In genomic region chr6:4974962-4975361, GRCh38 we compare ENCODE assay signal across 21 cellular contexts. TPM values are rescaled to one million over a fixed set of nuclear protein-coding genes. Genes with fewer than 3 reads are reported as not detected.
DNase-seq lines count a peak whose midpoint lies in the region; ATAC-seq and TF ChIP-seq lines count a peak whose summit lies in the region.
"Had no signal": no experiment of that assay in that cellular context is flagged by ENCODE, and none has a peak within 500 bp of the region (broad histone marks: within the 10 kb centered on the region; RNA-seq: fewer than 3 reads in every experiment).

No MANE protein-coding gene starts in this region.

- no peak for TF ChIP-seq RAD21 in SK-N-SH (IDR thresholded peaks at IDR 0.05; ENCODE audit: low read length)

- TF ChIP-seq EP300 in SK-N-SH (IDR thresholded peaks at IDR 0.05; ENCODE audit: borderline replicate concordance in 1 of 2, low read depth in 1 of 2, low read length in 1 of 2): no peak
- TF ChIP-seq EP300 in sigmoid colon (IDR thresholded peaks at IDR 0.05): no peak

- peaks cover 12% of the 10 kb centered on the region for H3K36me3 Mint-ChIP-seq in nephron (ENCODE audit: low read depth)
- H3K36me3 Mint-ChIP-seq: CD8-positive, alpha-beta T cell had no signal

- H3K36me3 ChIP-seq in SK-N-SH (replicated peaks in 1 of 2; ENCODE audit: control insufficient read depth in 1 of 2, insufficient read depth in 2 of 2, low read length in 1 of 2): no peaks in the 10 kb centered on the region
- no peaks in the 10 kb centered on the region for H3K36me3 ChIP-seq in sigmoid colon
- H3K36me3 ChIP-seq in H7 (replicated peaks; ENCODE audit: control insufficient read depth, insufficient read depth, low read length): no peaks in the 10 kb centered on the region
- H3K36me3 ChIP-seq in adrenal gland (replicated peaks in 1 of 2): no peaks in the 10 kb centered on the region
- H3K36me3 ChIP-seq: MG63 had no signal

- peaks cover 6% of the 10 kb centered on the region; the same call in 1 of the 2 replicates for H3K9me3 ChIP-seq in SK-N-SH
- peaks cover 0 to 8% (median 3%) of the 10 kb centered on the region in 4 donors for H3K9me3 ChIP-seq in sigmoid colon
- peaks cover 0 to 9% (median 0%) of the 10 kb centered on the region in 3 donors for H3K9me3 ChIP-seq in adrenal gland (replicated peaks in 1 of 3)
- H3K9me3 ChIP-seq: MG63 had no signal

- TF ChIP-seq CTCF in SK-N-SH (IDR thresholded peaks at IDR 0.05): no peak
- TF ChIP-seq CTCF in nephron (IDR thresholded peaks at IDR 0.05; ENCODE audit: unreplicated experiment in 3 of 3): no peak
- no peak for TF ChIP-seq CTCF in sigmoid colon (IDR thresholded peaks at IDR 0.05)
- no peak for TF ChIP-seq CTCF in adrenal gland (IDR thresholded peaks at IDR 0.05)

- ATAC-seq in SK-N-SH treated with all-trans-retinoic acid at 6 μM for 48 hours (no peak), HG03460 (IDR thresholded peaks at IDR 0.05; ENCODE audit: unreplicated experiment) (no peak)
- ATAC-seq: CD8-positive, alpha-beta T cell; K562 had no signal

- no peak for TF ChIP-seq POLR2A in sigmoid colon (IDR thresholded peaks at IDR 0.05)
- no peak for TF ChIP-seq POLR2A in adrenal gland (IDR thresholded peaks at IDR 0.05)

- H3K4me1 Mint-ChIP-seq in nephron: peaks cover 33% of the 10 kb centered on the region

- intact Hi-C loops in sigmoid colon (cut with DNase I) (loop anchor here (5.0 kb wide), 1 partner anchor 52 kb away; no protein-coding TSS in a partner anchor), adrenal gland (cut with DNase I) (no loop called here)

- H3K4me3 ChIP-seq in SK-N-SH (ENCODE audit: low read depth in 2 of 2, low read length in 1 of 2): no peak overlapping the region
- H3K4me3 ChIP-seq in sigmoid colon: no peak overlapping the region
- H3K4me3 ChIP-seq in H7 (ENCODE audit: insufficient read depth, low read depth, low read length): no peak overlapping the region
- no peak overlapping the region for H3K4me3 ChIP-seq in adrenal gland
- H3K4me3 ChIP-seq: BLaER1 treated with 17β-estradiol and CSF1 and Interleukin-3, amounts not matched to agents 10 nM and 100 nM; K562; MG63 had no signal

- no peak overlapping the region for H2AFZ ChIP-seq in SK-N-SH (ENCODE audit: low read depth)

- POLR2A ChIA-PET in SK-N-SH (lab: Yijun Ruan, JAX): no interaction called here

- peak overlapping the region; percentile 80 to 92 (median 90) for H3K27ac Mint-ChIP-seq in nephron
- H3K27ac Mint-ChIP-seq: CD8-positive, alpha-beta T cell had no signal

- H3K4me1 ChIP-seq in SK-N-SH (ENCODE audit: control insufficient read depth in 1 of 2, insufficient read depth in 2 of 2, low read depth in 1 of 2, low read length in 1 of 2): peaks cover 0 to 15% of the 10 kb centered on the region in 2 experiments; a peak in 1 of 4 replicates
- H3K4me1 ChIP-seq in sigmoid colon: peaks cover 0 to 39% (median 21%) of the 10 kb centered on the region in 4 donors
- no peaks in the 10 kb centered on the region for H3K4me1 ChIP-seq in adrenal gland (replicated peaks in 1 of 2)

- no peaks in the 10 kb centered on the region for H3K79me2 ChIP-seq in SK-N-SH (ENCODE audit: insufficient read depth)

- no peaks in the 10 kb centered on the region for H3K27me3 ChIP-seq in SK-N-SH (ENCODE audit: insufficient read depth)
- H3K27me3 ChIP-seq in sigmoid colon: no peaks in the 10 kb centered on the region
- H3K27me3 ChIP-seq in H7 (ENCODE audit: control insufficient read depth, insufficient read depth, low read length): no peaks in the 10 kb centered on the region
- H3K27me3 ChIP-seq in adrenal gland: no peaks in the 10 kb centered on the region
- H3K27me3 ChIP-seq: BLaER1 treated with 17β-estradiol and CSF1 and Interleukin-3, amounts not matched to agents 10 nM and 100 nM; MG63 had no signal

- H4K20me1 ChIP-seq in SK-N-SH (ENCODE audit: insufficient read depth): no peaks in the 10 kb centered on the region
- H4K20me1 ChIP-seq: BLaER1 treated with 17β-estradiol and CSF1 and Interleukin-3, amounts not matched to agents 10 nM and 100 nM had no signal

- no peak overlapping the region for H3K4me2 ChIP-seq in SK-N-SH
- H3K4me2 ChIP-seq: BLaER1 treated with 17β-estradiol and CSF1 and Interleukin-3, amounts not matched to agents 10 nM and 100 nM had no signal

- no peak overlapping the region for H3K9ac ChIP-seq in SK-N-SH
- H3K9ac ChIP-seq: BLaER1 treated with 17β-estradiol and CSF1 and Interleukin-3, amounts not matched to agents 10 nM and 100 nM had no signal

- no peak for DNase-seq in SK-N-SH
- no peak for DNase-seq in sigmoid colon
- no peak for DNase-seq in H7
- no peak for DNase-seq in DMS153 (lab: John Stamatoyannopoulos, UW)
- no peak for DNase-seq in adrenal gland
- DNase-seq: 8988T; CD8-positive, alpha-beta T cell; NCI-H1048; NCI-H1417 treated with DMSO at 0.1 percent for 48 hours; NCI-H187; NCI-H510A; NK-92 treated with Interleukin-12 subunit alpha and Interleukin-12 subunit beta, amount 100 ng/mL, for 24 hours; SHP77 treated with DMSO at 0.1 percent for 48 hours had no signal

- 77% methylated on average over 5 of the region's 8 CpGs for WGBS in SK-N-SH (ENCODE audit: low lambda C conversion rate)
- 80 to 86% methylated on average over 8 of the region's 8 CpGs for WGBS in sigmoid colon, 2 donors
- WGBS in adrenal gland, 4 donors: 77 to 89% (median 79%) methylated on average over 5 to 8 of the region's 8 CpGs

- CTCF ChIA-PET in SK-N-SH (lab: Yijun Ruan, JAX): no interaction called here

- H3K4me3 Mint-ChIP-seq in nephron: no peak overlapping the region
- H3K4me3 Mint-ChIP-seq: CD8-positive, alpha-beta T cell had no signal

- H3K9me2 ChIP-seq in SK-N-SH: no peaks in the 10 kb centered on the region

- H3K27ac ChIP-seq in SK-N-SH (ENCODE audit: low read depth in 2 of 2, low read length in 1 of 2): peak overlapping the region in 1 of 2 experiments; percentile 56; a peak in 2 of 4 replicates
- peak overlapping the region in 3 of 4 donors; percentile 72 to 77 (median 76) for H3K27ac ChIP-seq in sigmoid colon
- no peak overlapping the region for H3K27ac ChIP-seq in adrenal gland
- H3K27ac ChIP-seq: BLaER1 treated with 17β-estradiol and CSF1 and Interleukin-3, amounts not matched to agents 10 nM and 100 nM; RWPE1; SK-N-MC had no signal

- no peaks in the 10 kb centered on the region for H3F3A ChIP-seq in SK-N-SH (replicated peaks; ENCODE audit: insufficient read depth)

- peaks cover 3% of the 10 kb centered on the region for H3K27me3 Mint-ChIP-seq in nephron (ENCODE audit: low read depth)

- H3K9me3 Mint-ChIP-seq in nephron: peaks cover 24% of the 10 kb centered on the region

TF ChIP-seq in SK-N-SH treated with all-trans-retinoic acid at 6 μM for 48 hours, 23 proteins besides CTCF, POLR2A, EP300 and RAD21:
- TF ChIP-seq ZFP3 (CRISPR knock-in tag; IDR thresholded peaks at IDR 0.05) (peak; percentile 91), ZC3H10 (CRISPR knock-in tag; IDR thresholded peaks at IDR 0.05) (no peak)

TF ChIP-seq in SK-N-SH, 30 proteins besides CTCF, POLR2A, EP300 and RAD21 (continues in another document):
- TF ChIP-seq GATA2 (CRISPR knock-in tag; IDR thresholded peaks at IDR 0.05) (no peak), EZH2phosphoT487 (IDR thresholded peaks at IDR 0.05; ENCODE audit: borderline replicate concordance, low read depth) (no peak), ELF1 (IDR thresholded peaks at IDR 0.05) (no peak), SMC3 (IDR thresholded peaks at IDR 0.05; ENCODE audit: low read depth, low read length) (no peak), GABPA (IDR thresholded peaks at IDR 0.05; ENCODE audit: low read depth) (no peak), TCF12 (IDR thresholded peaks at IDR 0.05) (no peak), FOSL2 (IDR thresholded peaks at IDR 0.05; ENCODE audit: borderline replicate concordance, low read depth) (no peak), REST (IDR thresholded peaks at IDR 0.05; ENCODE audit: low read depth, low read length) (no peak), SIN3A (IDR thresholded peaks at IDR 0.05; ENCODE audit: borderline replicate concordance, low read depth, low read length) (no peak), POLR2AphosphoS5 (IDR thresholded peaks at IDR 0.05; ENCODE audit: low read depth, low read length) (no peak)

RNA-seq across cellular contexts. Expression of gene RPP40, which starts 28.9 kb away (rescaled TPM):
- 8.3 and 9.8 TPM in 2 replicates for polyA plus RNA-seq in SK-N-SH (2012; rRNA removed)
- polyA plus RNA-seq in SK-N-SH (2012; cell fraction: cytosol; rRNA removed): 13.2 and 14.1 TPM in 2 replicates
- polyA plus RNA-seq in SK-N-SH (2012; cell fraction: nucleus; rRNA removed): 3.9 and 9.2 TPM in 2 replicates
- 1 to 10 TPM; 4.2 to 9.7 (median 7.2) TPM for total RNA-seq in sigmoid colon
- 1 to 10 TPM; 6.0 to 7.9 (median 6.5) TPM for polyA plus RNA-seq in sigmoid colon
- 13.5 and 22.2 TPM in 2 replicates for total RNA-seq in H7 (2014; rRNA removed; shearing (Covaris generic))
- total RNA-seq in adrenal gland: 10 to 100 TPM in 6 of 8 donors, 1 to 10 TPM in 2; 5.2 to 31.4 (median 15.6) TPM
- polyA plus RNA-seq in adrenal gland: 10 to 100 TPM in 2 of 3 donors, 1 to 10 TPM in 1; 6.0 to 38.8 (median 13.6) TPM

Comparison
In these comparisons a context has a peak if more than half of its experiments do, and no peak if none do; other contexts are left out.
1. H3K27ac ChIP-seq: peak in sigmoid colon (3 of 4); none in adrenal gland (0 of 5).